Comparison of ENCODE assay signal across 12 cellular contexts in the genomic region with DNA sequence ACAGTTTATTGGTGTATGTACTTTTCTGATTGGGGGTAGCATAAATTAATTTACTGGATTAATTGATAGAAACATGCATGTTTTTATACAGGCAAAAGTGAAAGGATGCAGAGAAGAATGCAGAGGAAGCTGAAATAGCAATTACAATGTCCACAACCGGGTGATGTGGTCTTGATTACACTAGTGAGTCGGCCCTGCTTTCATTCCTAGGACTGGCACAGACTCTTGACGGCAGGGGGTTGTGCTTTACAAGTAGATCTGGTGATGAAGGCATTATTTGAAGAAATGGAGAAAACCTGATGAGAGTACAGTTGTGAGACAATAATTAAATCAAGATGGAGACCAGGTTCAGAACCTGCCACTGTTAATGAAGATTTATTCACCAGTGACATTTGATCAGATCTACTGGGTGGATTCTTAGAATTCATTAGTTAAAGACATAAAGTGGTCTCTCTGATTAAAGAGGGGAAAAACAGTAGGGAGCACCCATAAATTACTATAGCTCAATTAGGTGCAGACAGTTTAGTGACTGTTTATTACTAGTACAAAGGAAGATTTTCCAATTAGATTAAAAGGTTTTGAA.
"Had no signal": no experiment of that assay in that cellular context is flagged by ENCODE, and none has a peak within 500 bp of the region (broad histone marks: within the 10 kb centered on the region; RNA-seq: fewer than 3 reads in every experiment).

No MANE protein-coding gene starts in this region.

- DNase-seq: activated CD4-positive, alpha-beta T cell treated with anti-CD3 and anti-CD28 coated beads for 1 hour; activated CD4-positive, alpha-beta T cell treated with anti-CD3 and anti-CD28 coated beads, Interleukin-2, amount 50 U/mL, for 4 hours; activated naive CD4-positive, alpha-beta T cell treated with anti-CD3 and anti-CD28 coated beads, Interleukin-2, amount 10 ng/mL, durations not matched to agents 7 days and 5 days; kidney; left ventricle myocardium inferior; mesenchymal stem cell; ovary; spleen had no signal

- H3K4me3 ChIP-seq: cardiac muscle cell, gastroesophageal sphincter, hepatocyte, left ventricle myocardium inferior, ovary, spleen, thoracic aorta had no signal
